ENCODE assay signal across 8 cellular contexts in genomic region chr2:37625781-37626548, GRCh38. TPM values are rescaled to one million over a fixed set of nuclear protein-coding genes. Genes with fewer than 3 reads are reported as not detected.
DNase-seq lines count a peak whose midpoint lies in the region; ATAC-seq and TF ChIP-seq lines count a peak whose summit lies in the region.

No MANE protein-coding gene starts in this region.

- peak overlapping the region; percentile 61 for H3K14ac ChIP-seq in IMR-90 (replicated peaks; ENCODE audit: low read depth, low read length)

- H3K9me1 ChIP-seq in IMR-90 (ENCODE audit: insufficient read depth, low read length) = peaks cover 12% of the 10 kb centered on the region

- peak overlapping the region; percentile 62 to 94 for H3K4me3 Mint-ChIP-seq in activated T-cell treated with anti-CD3 and anti-CD28 coated beads, Interleukin-2, amount 50 U/mL, for 72 hours
- no peak overlapping the region for H3K4me3 Mint-ChIP-seq in MCF 10A (ENCODE audit: unreplicated experiment)

- DNase-seq in IMR-90 = peak; percentile 63
- peak; percentile 59 to 64 for DNase-seq in activated T-cell treated with anti-CD3 and anti-CD28 coated beads, Interleukin-2, amount 50 U/mL, for 72 hours
- peak in 1 of 3 donors; percentile 64 for DNase-seq in mucosa of descending colon
- DNase-seq in tibial artery = no peak
- DNase-seq in kidney glomerular epithelial cell (lab: John Stamatoyannopoulos, UW) = no peak
- no peak for DNase-seq in MCF 10A (ENCODE audit: unreplicated experiment)
- DNase-seq in HK-2 (ENCODE audit: unreplicated experiment) = no peak

- peak overlapping the region; percentile 82 for H3K4ac ChIP-seq in IMR-90 (ENCODE audit: low read depth, low read length)

- no peaks in the 10 kb centered on the region for H3K27me3 ChIP-seq in IMR-90 (ENCODE audit: control insufficient read depth, insufficient read depth, low read length)
- no peaks in the 10 kb centered on the region for H3K27me3 ChIP-seq in tibial artery

- peak overlapping the region; percentile 94 for H2BK5ac ChIP-seq in IMR-90 (ENCODE audit: low read depth, low read length, poor library complexity, severe bottlenecking)

- H3K9me3 Mint-ChIP-seq in activated T-cell treated with anti-CD3 and anti-CD28 coated beads, Interleukin-2, amount 50 U/mL, for 72 hours = peaks cover 2 to 5% of the 10 kb centered on the region in 2 donors
- no peaks in the 10 kb centered on the region for H3K9me3 Mint-ChIP-seq in MCF 10A (ENCODE audit: unreplicated experiment)

- H3K4me3 ChIP-seq in IMR-90 (ENCODE audit: insufficient read depth, low read depth, low read length) (no peak overlapping the region), mucosa of descending colon (no peak overlapping the region), tibial artery (no peak overlapping the region)

- WGBS in IMR-90 (ENCODE audit: extremely low coverage in 2 of 2, insufficient read length in 1 of 2), 2 experiments = 26% methylated on average over 6 of the region's 12 CpGs; no CpG with 5 or more reads in 1 of the 2 experiments

- peak; percentile 41 for ATAC-seq in GM18870 (IDR thresholded peaks at IDR 0.05; ENCODE audit: unreplicated experiment)
- ATAC-seq in IMR-90 (ENCODE audit: low read depth) = peak; percentile 24
- peak; percentile 57 to 62 for ATAC-seq in activated T-cell treated with anti-CD3 and anti-CD28 coated beads, Interleukin-2, amount 50 U/mL, for 72 hours (replicated peaks in 1 of 2)
- ATAC-seq in mucosa of descending colon = peak; percentile 80

- H3K4me1 Mint-ChIP-seq in activated T-cell treated with anti-CD3 and anti-CD28 coated beads, Interleukin-2, amount 50 U/mL, for 72 hours (ENCODE audit: low read depth) = peaks cover 89% of the 10 kb centered on the region
- peaks cover 40% of the 10 kb centered on the region for H3K4me1 Mint-ChIP-seq in MCF 10A (ENCODE audit: insufficient read depth, unreplicated experiment)

- H4K20me1 ChIP-seq in IMR-90 (ENCODE audit: insufficient read depth, low read length) = no peaks in the 10 kb centered on the region

- H4K5ac ChIP-seq in IMR-90 (ENCODE audit: low read depth, low read length) = peak overlapping the region; percentile 17; the same call in 1 of the 2 replicates

- no peak for TF ChIP-seq CTCF in IMR-90 (conservative IDR thresholded peaks at IDR 0.05; ENCODE audit: low read depth, low read length)
- no peak for TF ChIP-seq CTCF in mucosa of descending colon (IDR thresholded peaks at IDR 0.05)
- TF ChIP-seq CTCF in tibial artery (IDR thresholded peaks at IDR 0.05) = no peak
- no peak for TF ChIP-seq CTCF in MCF 10A (IDR thresholded peaks at IDR 0.05; ENCODE audit: unreplicated experiment)

- TF ChIP-seq RAD21 in IMR-90 (IDR thresholded peaks at IDR 0.05; ENCODE audit: low read length) = no peak

- no TSS peak for BruUV-seq in IMR-90 (replicated peaks; lab: Mats Ljungman, UMichigan)
- BruUV-seq in MCF 10A (replicated peaks; lab: Mats Ljungman, UMichigan) = no TSS peak

- peak overlapping the region; percentile 72 for H2BK20ac ChIP-seq in IMR-90 (ENCODE audit: low read depth, low read length)

- H3K79me1 ChIP-seq in IMR-90 (ENCODE audit: low read depth in 1 of 2, low read length in 2 of 2) = peaks cover 0 to 16% of the 10 kb centered on the region in 2 experiments; a peak in 1 of 4 replicates

- H3K36me3 ChIP-seq in IMR-90 (ENCODE audit: control insufficient read depth, insufficient read depth, low read length) (no peaks in the 10 kb centered on the region), mucosa of descending colon (ENCODE audit: low read depth) (no peaks in the 10 kb centered on the region), tibial artery (no peaks in the 10 kb centered on the region)

- H2BK120ac ChIP-seq in IMR-90 (ENCODE audit: low read depth, low read length) = peak overlapping the region; percentile 69

- dilution Hi-C loops in IMR-90 (cut with HindIII; ENCODE audit: low sequenced_read_pairs, unreplicated experiment) = no loop called here

- peak overlapping the region; percentile 59 for H2BK15ac ChIP-seq in IMR-90 (ENCODE audit: low read depth, low read length)

- intact Hi-C loops in IMR-90 (cut with micrococcal nuclease) (no loop called here), mucosa of descending colon (cut with DNase I, micrococcal nuclease) (no loop called here), tibial artery (cut with DNase I; ENCODE audit: low total_unique reads) (no loop called here), MCF 10A (cut with micrococcal nuclease) (no loop called here)

- H3K9ac ChIP-seq in IMR-90 (ENCODE audit: low read depth, low read length) = peak overlapping the region; percentile 3; the same call in 1 of the 2 replicates

- peaks cover 0 to 3% of the 10 kb centered on the region in 2 donors for H3K36me3 Mint-ChIP-seq in activated T-cell treated with anti-CD3 and anti-CD28 coated beads, Interleukin-2, amount 50 U/mL, for 72 hours (ENCODE audit: insufficient read depth in 2 of 2)
- no peaks in the 10 kb centered on the region for H3K36me3 Mint-ChIP-seq in MCF 10A (ENCODE audit: insufficient read depth, unreplicated experiment)

- H2AK9ac ChIP-seq in IMR-90 (replicated peaks; ENCODE audit: low read depth, low read length, poor library complexity) = peak overlapping the region; percentile 19

- in situ Hi-C loops in IMR-90 (cut with MboI; ENCODE audit: low sequenced_read_pairs) = no loop called here

- H3K27ac ChIP-seq in IMR-90 (ENCODE audit: insufficient read depth, low read length) (no peak overlapping the region; the same call in 1 of the 2 replicates), tibial artery (peak overlapping the region; percentile 38 to 40)

- H2AFZ ChIP-seq in IMR-90 (replicated peaks; ENCODE audit: low read length, poor library complexity) = peak overlapping the region; percentile 62

- no peaks in the 10 kb centered on the region for H3K27me3 Mint-ChIP-seq in activated T-cell treated with anti-CD3 and anti-CD28 coated beads, Interleukin-2, amount 50 U/mL, for 72 hours (ENCODE audit: low read depth)
- H3K27me3 Mint-ChIP-seq in MCF 10A (ENCODE audit: insufficient read depth, unreplicated experiment) = no peaks in the 10 kb centered on the region

- H3K9me3 ChIP-seq in IMR-90 (ENCODE audit: control insufficient read depth, insufficient read depth, low read length) (no peaks in the 10 kb centered on the region), mucosa of descending colon (no peaks in the 10 kb centered on the region), tibial artery (no peaks in the 10 kb centered on the region)

- no peak for TF ChIP-seq POLR2A in IMR-90 (IDR thresholded peaks at IDR 0.05; ENCODE audit: low read depth, low read length)

- peak overlapping the region; percentile 26 to 69 for H4K8ac ChIP-seq in IMR-90 (ENCODE audit: low read depth in 2 of 2, low read length in 2 of 2)

- no peak overlapping the region for H3K56ac ChIP-seq in IMR-90 (ENCODE audit: extremely low read depth, insufficient read depth, low read length)

- H3K23ac ChIP-seq in IMR-90 (ENCODE audit: low read depth, low read length) = peak overlapping the region; percentile 70

- peak overlapping the region; percentile 91 for H2AK5ac ChIP-seq in IMR-90 (ENCODE audit: low read depth, low read length)

- peak overlapping the region; percentile 44 for H4K91ac ChIP-seq in IMR-90 (ENCODE audit: insufficient read depth, low read depth, low read length)

- POLR2A ChIA-PET in IMR-90 (lab: Charles Lee; ENCODE audit: unreplicated experiment) (no interaction called here), MCF 10A (lab: Yijun Ruan, JAX) (interaction anchor here (0.8 to 4.1 kb wide), 5 partner anchors 28 to 65 kb away, joined by 3 to 35 read pairs (median 3); no protein-coding TSS in a partner anchor)

- CTCF ChIA-PET in IMR-90 (lab: Yijun Ruan, JAX) (no interaction called here), MCF 10A (lab: Yijun Ruan, JAX) (interaction anchor here (1.1 to 1.3 kb wide), 2 partner anchors 44 to 209 kb away, joined by 5 read pairs; no protein-coding TSS in a partner anchor)

- peak overlapping the region; percentile 32; the same call in 1 of the 2 replicates for H3K18ac ChIP-seq in IMR-90 (ENCODE audit: low read depth, low read length)

- peak overlapping the region; percentile 11; the same call in 1 of the 2 replicates for H3K4me2 ChIP-seq in IMR-90 (ENCODE audit: low read depth, low read length)

- peaks cover 20% of the 10 kb centered on the region for H3K4me1 ChIP-seq in IMR-90 (ENCODE audit: control insufficient read depth, insufficient read depth, low read length)
- no peaks in the 10 kb centered on the region for H3K4me1 ChIP-seq in mucosa of descending colon (ENCODE audit: low read depth)
- peaks cover 0 to 20% (median 12%) of the 10 kb centered on the region in 4 donors for H3K4me1 ChIP-seq in tibial artery

- H3K27ac Mint-ChIP-seq in activated T-cell treated with anti-CD3 and anti-CD28 coated beads, Interleukin-2, amount 50 U/mL, for 72 hours = peak overlapping the region; percentile 76
- H3K27ac Mint-ChIP-seq in MCF 10A (ENCODE audit: low read depth, unreplicated experiment) = no peak overlapping the region

TF ChIP-seq in IMR-90, 13 proteins besides CTCF, POLR2A, EP300 and RAD21:
- no peak for TF ChIP-seq CEBPB (IDR thresholded peaks at IDR 0.05; ENCODE audit: low read depth, low read length)
- TF ChIP-seq MAFK (IDR thresholded peaks at IDR 0.05; ENCODE audit: low read depth, low read length) = no peak

RNA-seq across cellular contexts. Expression of gene CDC42EP3, which starts 45.5 kb away (rescaled TPM):
- total RNA-seq in IMR-90 (2012; rRNA removed) = 152 and 167 TPM in 2 replicates
- 177 and 193 TPM in 2 replicates for polyA plus RNA-seq in IMR-90 (2012; rRNA removed)
- polyA plus RNA-seq in IMR-90 (2012; cell fraction: cytosol; rRNA removed) = 71.7 and 119 TPM in 2 replicates
- 63.1 and 123 TPM in 2 replicates for polyA plus RNA-seq in IMR-90 (2012; cell fraction: nucleus; rRNA removed; ENCODE audit: low replicate concordance)
- total RNA-seq in activated T-cell treated with anti-CD3 and anti-CD28 coated beads, Interleukin-2, amount 50 U/mL, for 72 hours = 10 to 100 TPM; 27.0 to 28.9 TPM
- total RNA-seq in mucosa of descending colon = 10 to 100 TPM; 27.9 to 67.0 (median 30.1) TPM
- 55.4 and 61.3 TPM in 2 replicates for total RNA-seq in MCF 10A (2022)

Comparison
In these comparisons a context has a peak if more than half of its experiments do, and no peak if none do; other contexts are left out.
1. ATAC-seq: peak in every context shown above with its lines; median percentile 80 in mucosa of descending colon; 60 in activated T-cell treated with anti-CD3 and anti-CD28 coated beads, Interleukin-2, amount 50 U/mL, for 72 hours; 41 in GM18870; 24 in IMR-90.
2. DNase-seq: peak in IMR-90 (single experiment) and activated T-cell treated with anti-CD3 and anti-CD28 coated beads, Interleukin-2, amount 50 U/mL, for 72 hours (2 of 2); none in tibial artery (0 of 2), kidney glomerular epithelial cell (single experiment), MCF 10A (single experiment) and HK-2 (single experiment).